Comparison of ENCODE assay signal across 8 cellular contexts in the genomic region with DNA sequence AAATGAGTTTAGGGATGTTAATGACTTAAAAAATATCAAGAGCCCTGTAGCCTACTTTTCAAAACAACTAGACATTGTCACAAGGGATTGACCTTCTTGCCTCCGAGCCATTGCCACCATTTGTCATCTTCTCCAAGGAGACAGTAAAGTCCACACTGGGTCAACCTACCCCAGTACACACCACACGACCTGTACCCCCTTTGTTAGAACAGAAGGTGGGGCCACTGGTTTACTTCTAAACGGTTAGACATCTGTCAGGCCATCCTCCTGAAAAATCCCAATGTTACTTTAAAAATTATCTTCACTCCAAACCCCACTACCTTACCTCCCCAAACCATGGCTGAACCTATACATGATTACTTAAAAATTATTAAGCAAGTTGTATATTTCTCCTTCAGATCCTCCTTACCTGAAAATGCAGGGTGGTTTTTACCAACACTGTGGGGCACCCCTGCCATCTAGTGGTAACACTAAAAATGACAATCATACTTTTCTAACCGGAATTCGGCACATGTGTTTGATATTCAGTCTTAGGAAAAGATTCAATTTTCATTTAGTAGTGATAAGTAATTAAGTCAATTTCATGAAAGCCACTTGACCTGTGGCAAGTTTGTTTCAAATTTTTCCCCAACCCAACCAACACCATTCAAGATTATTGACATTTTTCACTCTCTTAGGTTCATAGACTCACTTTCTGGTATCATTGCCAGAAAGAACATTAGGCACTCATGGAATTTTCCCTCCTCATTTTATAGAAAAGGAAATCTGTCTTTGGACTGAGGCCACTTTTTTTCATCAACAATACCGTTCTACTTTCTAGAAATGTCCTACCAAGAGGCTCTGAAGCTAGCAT.
DNase-seq lines count a peak whose midpoint lies in the region; ATAC-seq and TF ChIP-seq lines count a peak whose summit lies in the region.

No MANE protein-coding gene starts in this region.

- no peak overlapping the region for H3K4me3 ChIP-seq in gastroesophageal sphincter
- no peak overlapping the region for H3K4me3 ChIP-seq in retinal pigment epithelial cell (ENCODE audit: low read length)
- H3K4me3 ChIP-seq in lower leg skin (ENCODE audit: low read depth, poor library complexity, severe bottlenecking) = no peak overlapping the region

- no peak overlapping the region for H2BK5ac ChIP-seq in H9 (ENCODE audit: insufficient read length, low read length)

- H3K27ac Mint-ChIP-seq in H9 = no peak overlapping the region
- no peak overlapping the region for H3K27ac Mint-ChIP-seq in activated CD4-positive, alpha-beta memory T cell treated with anti-CD3 and anti-CD28 coated beads, Interleukin-2, amount 10 ng/mL, durations not matched to agents 7 days and 5 days

- no peak for TF ChIP-seq POLR2A in gastroesophageal sphincter (IDR thresholded peaks at IDR 0.05)
- TF ChIP-seq POLR2A in lower leg skin (IDR thresholded peaks at IDR 0.05) = no peak

- no peaks in the 10 kb centered on the region for H3K27me3 ChIP-seq in H9 (ENCODE audit: insufficient read depth, low read length)
- H3K27me3 ChIP-seq in gastroesophageal sphincter = no peaks in the 10 kb centered on the region

- H4K5ac ChIP-seq in H9 (ENCODE audit: insufficient read length, low read depth, low read length) = no peak overlapping the region

- H4K91ac ChIP-seq in H9 (ENCODE audit: insufficient read length, low read depth, low read length) = no peak overlapping the region

- H3K9me3 ChIP-seq in H9 (ENCODE audit: control insufficient read depth, low read depth, low read length) (no peaks in the 10 kb centered on the region), gastroesophageal sphincter (no peaks in the 10 kb centered on the region)

- H2BK20ac ChIP-seq in H9 (ENCODE audit: low read depth, low read length, poor library complexity, severe bottlenecking) = no peak overlapping the region

- H3K4me1 Mint-ChIP-seq in activated T-cell treated with anti-CD3 and anti-CD28 coated beads, Interleukin-2, amount 50 U/mL, for 4 hours (ENCODE audit: low read depth) = no peaks in the 10 kb centered on the region
- H3K4me1 Mint-ChIP-seq in H9 = peaks cover 12 to 13% of the 10 kb centered on the region in 2 experiments
- no peaks in the 10 kb centered on the region for H3K4me1 Mint-ChIP-seq in activated CD4-positive, alpha-beta memory T cell treated with anti-CD3 and anti-CD28 coated beads, Interleukin-2, amount 10 ng/mL, durations not matched to agents 7 days and 5 days

- no peak overlapping the region for H3K14ac ChIP-seq in H9 (ENCODE audit: insufficient read depth, low read length)

- H3K23me2 ChIP-seq in H9 (ENCODE audit: insufficient read length, low read depth, low read length, poor library complexity, severe bottlenecking) = no peaks in the 10 kb centered on the region

- no peak overlapping the region for H3K4me3 Mint-ChIP-seq in activated T-cell treated with anti-CD3 and anti-CD28 coated beads, Interleukin-2, amount 50 U/mL, for 4 hours
- no peak overlapping the region for H3K4me3 Mint-ChIP-seq in H9
- H3K4me3 Mint-ChIP-seq in activated CD4-positive, alpha-beta memory T cell treated with anti-CD3 and anti-CD28 coated beads, Interleukin-2, amount 10 ng/mL, durations not matched to agents 7 days and 5 days = no peak overlapping the region

- no peak overlapping the region for H3T11ph ChIP-seq in H9 (ENCODE audit: low read length)

- H3K27me3 Mint-ChIP-seq in activated T-cell treated with anti-CD3 and anti-CD28 coated beads, Interleukin-2, amount 50 U/mL, for 4 hours (ENCODE audit: low read depth) = peaks cover 11% of the 10 kb centered on the region
- no peaks in the 10 kb centered on the region for H3K27me3 Mint-ChIP-seq in H9 (ENCODE audit: low read depth)
- no peaks in the 10 kb centered on the region for H3K27me3 Mint-ChIP-seq in activated CD4-positive, alpha-beta memory T cell treated with anti-CD3 and anti-CD28 coated beads, Interleukin-2, amount 10 ng/mL, durations not matched to agents 7 days and 5 days

- no peak for TF ChIP-seq EP300 in gastroesophageal sphincter (IDR thresholded peaks at IDR 0.05)

- H3K4me1 ChIP-seq in H9 (ENCODE audit: insufficient read depth, low read length) = no peaks in the 10 kb centered on the region
- H3K4me1 ChIP-seq in gastroesophageal sphincter = no peaks in the 10 kb centered on the region

- POLR2A ChIA-PET in activated CD4-positive, alpha-beta memory T cell treated with anti-CD3 and anti-CD28 coated beads, Interleukin-2, amount 10 ng/mL, durations not matched to agents 7 days and 5 days (lab: Charles Lee) = no interaction called here

- H4K8ac ChIP-seq in H9 (replicated peaks; ENCODE audit: insufficient read length, low read depth, low read length) = no peak overlapping the region

- H4K20me1 ChIP-seq in H9 (ENCODE audit: control insufficient read depth, insufficient read depth, insufficient read length) = no peaks in the 10 kb centered on the region

- H3K56ac ChIP-seq in H9 (ENCODE audit: insufficient read length, low read depth, low read length) = no peak overlapping the region

- intact Hi-C loops in lower leg skin (cut with DNase I; ENCODE audit: low total_unique reads) = loop anchor here (10.0 kb wide), 1 partner anchor 1868 kb away; no protein-coding TSS in a partner anchor

- no peaks in the 10 kb centered on the region for H3K36me3 ChIP-seq in gastroesophageal sphincter

- no peak overlapping the region for H3K18ac ChIP-seq in H9 (ENCODE audit: insufficient read length, low read depth, low read length)

- ATAC-seq in activated T-cell treated with anti-CD3 and anti-CD28 coated beads, Interleukin-2, amount 50 U/mL, for 4 hours = no peak
- ATAC-seq in gastroesophageal sphincter = no peak

- no peak overlapping the region for H2BK12ac ChIP-seq in H9 (ENCODE audit: insufficient read length, low read depth, low read length)

- H3K23ac ChIP-seq in H9 (ENCODE audit: insufficient read length, low read depth, low read length) = no peak overlapping the region

- CTCF ChIA-PET in activated CD4-positive, alpha-beta memory T cell treated with anti-CD3 and anti-CD28 coated beads, Interleukin-2, amount 10 ng/mL, durations not matched to agents 7 days and 5 days (lab: Charles Lee) = interaction anchor here (0.6 to 0.9 kb wide), 2 partner anchors 13 to 783 kb away, joined by 3 read pairs; no protein-coding TSS in a partner anchor

- H3K9me3 Mint-ChIP-seq in activated T-cell treated with anti-CD3 and anti-CD28 coated beads, Interleukin-2, amount 50 U/mL, for 4 hours = no peaks in the 10 kb centered on the region
- H3K9me3 Mint-ChIP-seq in H9 = no peaks in the 10 kb centered on the region
- no peaks in the 10 kb centered on the region for H3K9me3 Mint-ChIP-seq in activated CD4-positive, alpha-beta memory T cell treated with anti-CD3 and anti-CD28 coated beads, Interleukin-2, amount 10 ng/mL, durations not matched to agents 7 days and 5 days

- H3K9ac ChIP-seq in H9 (ENCODE audit: extremely low read depth, insufficient read length, low read length) = no peak overlapping the region

- no peak overlapping the region for H2BK15ac ChIP-seq in H9 (ENCODE audit: low read depth, low read length)

- H3K4ac ChIP-seq in H9 (ENCODE audit: low read depth, low read length) = no peak overlapping the region

- no peak overlapping the region for H2BK120ac ChIP-seq in H9 (ENCODE audit: low read depth, low read length, poor library complexity, severe bottlenecking)

- H3K36me3 Mint-ChIP-seq in activated T-cell treated with anti-CD3 and anti-CD28 coated beads, Interleukin-2, amount 50 U/mL, for 4 hours (ENCODE audit: insufficient read depth) = no peaks in the 10 kb centered on the region
- H3K36me3 Mint-ChIP-seq in H9 (ENCODE audit: insufficient read depth in 1 of 3, low read depth in 3 of 3) = peaks cover 0 to under 1% (median 0%) of the 10 kb centered on the region in 3 experiments; a peak in 2 of 7 replicates
- H3K36me3 Mint-ChIP-seq in activated CD4-positive, alpha-beta memory T cell treated with anti-CD3 and anti-CD28 coated beads, Interleukin-2, amount 10 ng/mL, durations not matched to agents 7 days and 5 days (ENCODE audit: low read depth) = no peaks in the 10 kb centered on the region

- H3K79me1 ChIP-seq in H9 (ENCODE audit: insufficient read depth, low read depth, low read length, poor library complexity, severe bottlenecking) = no peaks in the 10 kb centered on the region

- H3K27ac ChIP-seq in H9 (ENCODE audit: insufficient read length, low read depth, low read length) = no peak overlapping the region
- H3K27ac ChIP-seq in gastroesophageal sphincter = no peak overlapping the region

- no peak overlapping the region for H2AFZ ChIP-seq in H9 (ENCODE audit: low read length)

- no peaks in the 10 kb centered on the region for H3K79me2 ChIP-seq in H9 (ENCODE audit: insufficient read depth, low read length)

- WGBS in H9 (ENCODE audit: extremely low coverage, insufficient read length, low lambda C conversion rate) = no CpG with 5 or more reads among the region's 6 CpGs
- WGBS in gastroesophageal sphincter (ENCODE audit: low coverage in 1 of 2), 2 donors = 30 to 35% methylated on average over 5 to 6 of the region's 6 CpGs
- WGBS in lower leg skin, 2 donors = 35 to 38% methylated on average over 6 of the region's 6 CpGs

- H3K4me2 ChIP-seq in H9 (ENCODE audit: insufficient read depth, insufficient read length, low read length) = no peak overlapping the region

- DNase-seq in activated T-cell treated with anti-CD3 and anti-CD28 coated beads for 1 hour (ENCODE audit: low read depth) (peak; percentile 6), H9 (no peak), NCI-H2107 treated with DMSO at 0.1 percent for 48 hours (lab: John Stamatoyannopoulos, UW; ENCODE audit: unreplicated experiment) (peak; percentile 24), retinal pigment epithelial cell (ENCODE audit: low read depth) (no peak), lower leg skin (ENCODE audit: low spot score in 2 of 2) (no peak)
- no peak for DNase-seq in activated T-cell treated with anti-CD3 and anti-CD28 coated beads, Interleukin-2, amount 50 U/mL, for 4 hours
- DNase-seq in activated CD4-positive, alpha-beta memory T cell treated with anti-CD3 and anti-CD28 coated beads, Interleukin-2, amount 10 ng/mL, durations not matched to agents 7 days and 5 days = peak; percentile 30

- TF ChIP-seq CTCF in H9 (conservative IDR thresholded peaks at IDR 0.05) (peak; percentile 91), gastroesophageal sphincter (IDR thresholded peaks at IDR 0.05) (peak; percentile 81 to 90 (median 85)), retinal pigment epithelial cell (conservative IDR thresholded peaks at IDR 0.05; ENCODE audit: low read depth, low read length) (peak; percentile 81), lower leg skin (IDR thresholded peaks at IDR 0.05) (no peak)

- no peak overlapping the region for H2AK5ac ChIP-seq in H9 (ENCODE audit: insufficient read length, low read length)

Comparison
In these comparisons a context has a peak if more than half of its experiments do, and no peak if none do; other contexts are left out.
1. DNase-seq: peak in activated T-cell treated with anti-CD3 and anti-CD28 coated beads for 1 hour (single experiment), NCI-H2107 treated with DMSO at 0.1 percent for 48 hours (single experiment) and activated CD4-positive, alpha-beta memory T cell treated with anti-CD3 and anti-CD28 coated beads, Interleukin-2, amount 10 ng/mL, durations not matched to agents 7 days and 5 days (single experiment); none in activated T-cell treated with anti-CD3 and anti-CD28 coated beads, Interleukin-2, amount 50 U/mL, for 4 hours (single experiment), H9 (single experiment), retinal pigment epithelial cell (single experiment) and lower leg skin (0 of 2).
2. CTCF ChIP-seq: peak in H9 (single experiment), gastroesophageal sphincter (4 of 4) and retinal pigment epithelial cell (single experiment); none in lower leg skin (0 of 3).